In genomic region chr9:126228779-126229444, GRCh38 we compare ENCODE assay signal across 8 cellular contexts.
DNase-seq lines count a peak whose midpoint lies in the region; ATAC-seq and TF ChIP-seq lines count a peak whose summit lies in the region.

No MANE protein-coding gene starts in this region.

- no peak overlapping the region for H3K4me3 Mint-ChIP-seq in endodermal cell

- peak; percentile 96 for TF ChIP-seq CTCF in endodermal cell (conservative IDR thresholded peaks at IDR 0.05)

- no peaks in the 10 kb centered on the region for H3K4me1 Mint-ChIP-seq in endodermal cell

- no peaks in the 10 kb centered on the region for H3K36me3 Mint-ChIP-seq in endodermal cell (ENCODE audit: low read depth)

- H3K9ac ChIP-seq in endodermal cell (ENCODE audit: extremely low read depth, low read length, poor library complexity, severe bottlenecking): no peak overlapping the region

- H3K9me3 Mint-ChIP-seq in endodermal cell: peaks cover 3% of the 10 kb centered on the region

- WGBS in endodermal cell (ENCODE audit: insufficient coverage in 1 of 2, insufficient read length in 1 of 2), 2 experiments: 47 to 53% methylated on average over 8 to 19 of the region's 19 CpGs

- DNase-seq in GM03348 (ENCODE audit: low spot score) (peak; percentile 93), NCI-H748 treated with DMSO at 0.1 percent for 48 hours (lab: John Stamatoyannopoulos, UW) (peak; percentile 60), endodermal cell (peak; percentile 93), midbrain (lab: John Stamatoyannopoulos, UW) (peak; percentile 79)
- DNase-seq in activated CD8-positive, alpha-beta memory T cell treated with anti-CD3 and anti-CD28 coated beads for 1 hour (ENCODE audit: extremely low read depth in 1 of 2, low read depth in 1 of 2): peak; percentile 16 to 36
- peak; percentile 40 to 54 for DNase-seq in stimulated activated CD8-positive, alpha-beta memory T cell treated with anti-CD3 and anti-CD28 coated beads, Interleukin-2, amount 100 ng/mL, for 48 hours (ENCODE audit: low read depth in 2 of 2)

- peak; percentile 71 for ATAC-seq in HG03045 (IDR thresholded peaks at IDR 0.05; ENCODE audit: unreplicated experiment)
- no peak for ATAC-seq in GM21367 (IDR thresholded peaks at IDR 0.05; ENCODE audit: unreplicated experiment)

- H3K27me3 ChIP-seq in endodermal cell (ENCODE audit: control insufficient read depth, insufficient read depth, low read length, poor library complexity, severe bottlenecking): no peaks in the 10 kb centered on the region

- H3K36me3 ChIP-seq in endodermal cell (ENCODE audit: control insufficient read depth, insufficient read depth, low read length): no peaks in the 10 kb centered on the region

- peaks cover 21% of the 10 kb centered on the region for H3K27me3 Mint-ChIP-seq in endodermal cell (ENCODE audit: insufficient read depth)

- no peaks in the 10 kb centered on the region for H3K9me3 ChIP-seq in endodermal cell (ENCODE audit: control insufficient read depth, low read length)

- H3K27ac Mint-ChIP-seq in endodermal cell: no peak overlapping the region

- no peak overlapping the region for H3K4me3 ChIP-seq in endodermal cell (ENCODE audit: low read length)

- H3K4me1 ChIP-seq in endodermal cell (ENCODE audit: control insufficient read depth, insufficient read depth, low read length): no peaks in the 10 kb centered on the region

- H3K27ac ChIP-seq in endodermal cell (ENCODE audit: low read depth, low read length): no peak overlapping the region

Comparison
In these comparisons a context has a peak if more than half of its experiments do, and no peak if none do; other contexts are left out.
1. DNase-seq: peak in every context shown above with its lines; median percentile 93 in GM03348; 93 in endodermal cell; 79 in midbrain; 60 in NCI-H748 treated with DMSO at 0.1 percent for 48 hours; 47 in stimulated activated CD8-positive, alpha-beta memory T cell treated with anti-CD3 and anti-CD28 coated beads, Interleukin-2, amount 100 ng/mL, for 48 hours; 26 in activated CD8-positive, alpha-beta memory T cell treated with anti-CD3 and anti-CD28 coated beads for 1 hour.